ENCODE assay signal across 18 cellular contexts in the genomic region with DNA sequence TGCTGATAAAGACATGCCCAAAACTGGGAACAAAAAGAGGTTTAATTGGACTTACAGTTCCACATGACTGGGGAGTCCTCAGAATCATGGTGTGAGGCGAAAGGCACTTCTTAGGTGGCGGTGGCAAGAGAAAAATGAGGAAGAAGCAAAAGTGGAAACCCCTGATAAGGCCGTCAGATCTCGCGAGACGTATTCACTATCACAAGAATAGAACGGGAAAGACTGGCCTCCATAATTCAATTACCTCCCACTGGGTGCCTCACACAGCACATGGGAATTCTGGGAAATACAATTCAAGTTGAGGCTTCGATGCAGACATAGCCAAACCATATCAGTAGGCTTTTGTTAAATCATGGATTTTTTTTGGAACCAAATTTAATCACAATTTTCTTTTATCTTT. TPM values are rescaled to one million over a fixed set of nuclear protein-coding genes. Genes with fewer than 3 reads are reported as not detected.
DNase-seq lines count a peak whose midpoint lies in the region; ATAC-seq and TF ChIP-seq lines count a peak whose summit lies in the region.
"Had no signal": no experiment of that assay in that cellular context is flagged by ENCODE, and none has a peak within 500 bp of the region (broad histone marks: within the 10 kb centered on the region; RNA-seq: fewer than 3 reads in every experiment).

No MANE protein-coding gene starts in this region.

- no peak for TF ChIP-seq POLR2A in breast epithelium (IDR thresholded peaks at IDR 0.05)

- POLR2A ChIA-PET in CD4-positive, alpha-beta T cell (lab: Charles Lee), result interaction anchor here (0.7 to 16.1 kb wide), 9 partner anchors 12 to 359 kb away, joined by 3 to 436 read pairs (median 17); a partner anchor contains a TSS
- POLR2A ChIA-PET in activated CD4-positive, alpha-beta memory T cell treated with anti-CD3 and anti-CD28 coated beads, Interleukin-2, amount 10 ng/mL, durations not matched to agents 7 days and 5 days (lab: Charles Lee), result interaction anchor here (0.9 to 7.3 kb wide), 10 partner anchors 8 to 60 kb away, joined by 3 to 282 read pairs (median 12); a partner anchor contains a TSS

- no peak for ATAC-seq in CD4-positive, alpha-beta T cell (ENCODE audit: poor library complexity)
- ATAC-seq in HG02623 (IDR thresholded peaks at IDR 0.05; ENCODE audit: unreplicated experiment), result no peak

- no peaks in the 10 kb centered on the region for H3K9me3 Mint-ChIP-seq in CD4-positive, alpha-beta T cell
- no peaks in the 10 kb centered on the region for H3K9me3 Mint-ChIP-seq in activated CD4-positive, alpha-beta memory T cell treated with anti-CD3 and anti-CD28 coated beads, Interleukin-2, amount 10 ng/mL, durations not matched to agents 7 days and 5 days
- no peaks in the 10 kb centered on the region for H3K9me3 Mint-ChIP-seq in mesothelial cell of epicardium

- H3K27me3 ChIP-seq in CD4-positive, alpha-beta T cell (ENCODE audit: control insufficient read depth, insufficient read depth, low read length), result no peaks in the 10 kb centered on the region
- H3K27me3 ChIP-seq in breast epithelium, result no peaks in the 10 kb centered on the region
- H3K27me3 ChIP-seq: hepatocyte, suprapubic skin had no signal

- peak overlapping the region; percentile 30 for H3K27ac ChIP-seq in CD4-positive, alpha-beta T cell (ENCODE audit: low read depth, low read length)
- H3K27ac ChIP-seq in breast epithelium, result no peak overlapping the region
- H3K27ac ChIP-seq: GM23248, hepatocyte, PC-9, suprapubic skin had no signal

- CTCF ChIA-PET in CD4-positive, alpha-beta T cell (lab: Charles Lee), result interaction anchor here (1.5 to 2.1 kb wide), 3 partner anchors 16 to 24 kb away, joined by 3 to 13 read pairs (median 5); a partner anchor contains a TSS
- CTCF ChIA-PET in activated CD4-positive, alpha-beta memory T cell treated with anti-CD3 and anti-CD28 coated beads, Interleukin-2, amount 10 ng/mL, durations not matched to agents 7 days and 5 days (lab: Charles Lee), result interaction anchor here (1.4 to 3.9 kb wide), 4 partner anchors 10 to 51 kb away, joined by 3 to 21 read pairs (median 12); a partner anchor contains a TSS

- H3K4me1 Mint-ChIP-seq in CD4-positive, alpha-beta T cell (ENCODE audit: low read depth), result peaks cover 93% of the 10 kb centered on the region
- peaks cover 79% of the 10 kb centered on the region for H3K4me1 Mint-ChIP-seq in activated CD4-positive, alpha-beta memory T cell treated with anti-CD3 and anti-CD28 coated beads, Interleukin-2, amount 10 ng/mL, durations not matched to agents 7 days and 5 days
- H3K4me1 Mint-ChIP-seq in mesothelial cell of epicardium, result peaks cover 19% of the 10 kb centered on the region

- no peaks in the 10 kb centered on the region for H3K9me3 ChIP-seq in CD4-positive, alpha-beta T cell (ENCODE audit: control insufficient read depth, low read length)
- no peaks in the 10 kb centered on the region for H3K9me3 ChIP-seq in breast epithelium
- H3K9me3 ChIP-seq: suprapubic skin had no signal

- H3K4me3 ChIP-seq in breast epithelium, result no peak overlapping the region
- H3K4me3 ChIP-seq: GM23248, hepatocyte, lung, PC-9, suprapubic skin had no signal

- H3K27ac Mint-ChIP-seq in CD4-positive, alpha-beta T cell, result peak overlapping the region; percentile 94
- H3K27ac Mint-ChIP-seq in activated CD4-positive, alpha-beta memory T cell treated with anti-CD3 and anti-CD28 coated beads, Interleukin-2, amount 10 ng/mL, durations not matched to agents 7 days and 5 days, result peak overlapping the region; percentile 93
- peak overlapping the region; percentile 53 for H3K27ac Mint-ChIP-seq in mesothelial cell of epicardium
- H3K27ac Mint-ChIP-seq: progenitor cell of endocrine pancreas had no signal

- no peak for TF ChIP-seq CTCF in CD4-positive, alpha-beta T cell (IDR thresholded peaks at IDR 0.05)
- TF ChIP-seq CTCF in mesothelial cell of epicardium (IDR thresholded peaks at IDR 0.05; ENCODE audit: unreplicated experiment) (no peak), breast epithelium (IDR thresholded peaks at IDR 0.05) (no peak)

- H3K4me3 Mint-ChIP-seq in CD4-positive, alpha-beta T cell, result peak overlapping the region; percentile 31
- peak overlapping the region; percentile 45 for H3K4me3 Mint-ChIP-seq in activated CD4-positive, alpha-beta memory T cell treated with anti-CD3 and anti-CD28 coated beads, Interleukin-2, amount 10 ng/mL, durations not matched to agents 7 days and 5 days
- H3K4me3 Mint-ChIP-seq in mesothelial cell of epicardium, result no peak overlapping the region

- H3K4me1 ChIP-seq in breast epithelium, result no peaks in the 10 kb centered on the region
- H3K4me1 ChIP-seq: suprapubic skin had no signal

- intact Hi-C loops in CD4-positive, alpha-beta T cell (cut with DNase I, micrococcal nuclease), result loop anchor here (5.0 to 10.0 kb wide), 2 partner anchors 44 to 246 kb away; a partner anchor contains a TSS
- intact Hi-C loops in breast epithelium (cut with DNase I; ENCODE audit: low total_unique reads), result no loop called here

- peaks cover 15% of the 10 kb centered on the region for H3K36me3 ChIP-seq in breast epithelium

- no peaks in the 10 kb centered on the region for H3K27me3 Mint-ChIP-seq in CD4-positive, alpha-beta T cell
- no peaks in the 10 kb centered on the region for H3K27me3 Mint-ChIP-seq in activated CD4-positive, alpha-beta memory T cell treated with anti-CD3 and anti-CD28 coated beads, Interleukin-2, amount 10 ng/mL, durations not matched to agents 7 days and 5 days
- H3K27me3 Mint-ChIP-seq in mesothelial cell of epicardium (ENCODE audit: low read depth), result no peaks in the 10 kb centered on the region
- H3K27me3 Mint-ChIP-seq: progenitor cell of endocrine pancreas had no signal

- no peak for DNase-seq in CD4-positive, alpha-beta T cell
- DNase-seq in CMK (ENCODE audit: low read depth), result peak; percentile 11
- DNase-seq in activated CD4-positive, alpha-beta memory T cell treated with anti-CD3 and anti-CD28 coated beads, Interleukin-2, amount 10 ng/mL, durations not matched to agents 7 days and 5 days, result no peak
- no peak for DNase-seq in mesothelial cell of epicardium (ENCODE audit: low spot score in 2 of 2, unreplicated experiment in 2 of 2)
- DNase-seq in NCI-H526 (lab: John Stamatoyannopoulos, UW), result no peak
- DNase-seq in breast epithelium (ENCODE audit: low spot score in 2 of 2), result no peak
- DNase-seq: activated effector memory CD4-positive, alpha-beta T cell treated with Interleukin-2 at 50 U/mL for 16 hours; GM23248; NCI-H1105 treated with DMSO at 0.1 percent for 48 hours; NCI-H69; PC-9; stimulated activated CD4-positive, alpha-beta T cell treated with anti-CD3 and anti-CD28 coated beads, Interleukin-4, amount 100 ng/mL, for 1 hour; T1000 had no signal

- peaks cover 96% of the 10 kb centered on the region for H3K36me3 Mint-ChIP-seq in CD4-positive, alpha-beta T cell (ENCODE audit: low read depth)
- peaks cover 90% of the 10 kb centered on the region for H3K36me3 Mint-ChIP-seq in activated CD4-positive, alpha-beta memory T cell treated with anti-CD3 and anti-CD28 coated beads, Interleukin-2, amount 10 ng/mL, durations not matched to agents 7 days and 5 days (ENCODE audit: low read depth)
- H3K36me3 Mint-ChIP-seq in mesothelial cell of epicardium, result peaks cover 36% of the 10 kb centered on the region

RNA-seq across cellular contexts. Expression of a gene that starts 24.4 kb away (rescaled TPM):
- 100 to 1,000 TPM; 102 TPM for total RNA-seq in CD4-positive, alpha-beta T cell
- total RNA-seq in activated CD4-positive, alpha-beta memory T cell treated with anti-CD3 and anti-CD28 coated beads, Interleukin-2, amount 10 ng/mL, durations not matched to agents 7 days and 5 days, result 100 to 1,000 TPM; 186 to 188 TPM
- 57.2 to 59.2 TPM (median 58.1 TPM) in 3 replicates for total RNA-seq in mesothelial cell of epicardium
- 100 to 1,000 TPM; 118 to 146 (median 123) TPM for total RNA-seq in breast epithelium

RNA-seq across cellular contexts. Expression of a gene that starts 44.4 kb away (rescaled TPM):
- 10 to 100 TPM; 51.2 to 53.3 TPM for total RNA-seq in CD4-positive, alpha-beta T cell
- 10 to 100 TPM; 53.3 to 57.0 TPM for total RNA-seq in activated CD4-positive, alpha-beta memory T cell treated with anti-CD3 and anti-CD28 coated beads, Interleukin-2, amount 10 ng/mL, durations not matched to agents 7 days and 5 days
- 41.1 to 43.7 TPM (median 42.0 TPM) in 3 replicates for total RNA-seq in mesothelial cell of epicardium
- total RNA-seq in breast epithelium, result 10 to 100 TPM; 39.3 to 56.3 (median 45.3) TPM
